ENCODE assay signal across 25 cellular contexts in genomic region chr3:48681974-48682610, GRCh38.
"Had no signal": no experiment of that assay in that cellular context is flagged by ENCODE, and none has a peak within 500 bp of the region (broad histone marks: within the 10 kb centered on the region; RNA-seq: fewer than 3 reads in every experiment).

No MANE protein-coding gene starts in this region.

- H3K27ac Mint-ChIP-seq: activated CD4-positive, alpha-beta memory T cell treated with anti-CD3 and anti-CD28 coated beads for 36 hours; activated CD4-positive, alpha-beta T cell treated with anti-CD3 and anti-CD28 coated beads, Interleukin-2, amount 10 ng/mL, durations not matched to agents 24 days and 14 days; activated CD8-positive, alpha-beta memory T cell treated with anti-CD3 and anti-CD28 coated beads, Interleukin-2, amount 10 ng/mL, durations not matched to agents 7 days and 5 days; activated naive CD8-positive, alpha-beta T cell treated with anti-CD3 and anti-CD28 coated beads for 36 hours had no signal

- H3K36me3 ChIP-seq: ovary had no signal

- H3K4me3 Mint-ChIP-seq: activated CD4-positive, alpha-beta memory T cell treated with anti-CD3 and anti-CD28 coated beads for 36 hours; activated CD4-positive, alpha-beta T cell treated with anti-CD3 and anti-CD28 coated beads, Interleukin-2, amount 10 ng/mL, durations not matched to agents 24 days and 14 days; activated CD8-positive, alpha-beta memory T cell treated with anti-CD3 and anti-CD28 coated beads, Interleukin-2, amount 10 ng/mL, durations not matched to agents 7 days and 5 days; activated naive CD8-positive, alpha-beta T cell treated with anti-CD3 and anti-CD28 coated beads for 36 hours; T-helper 1 cell treated with Interleukin-12 subunit alpha and Interleukin-12 subunit beta and Interleukin-4 antibody, amounts not matched to agents 30 μg/mL and 1 μg/mL, for 36 hours had no signal

- H3K9me3 Mint-ChIP-seq: activated CD4-positive, alpha-beta memory T cell treated with anti-CD3 and anti-CD28 coated beads for 36 hours; activated CD4-positive, alpha-beta T cell treated with anti-CD3 and anti-CD28 coated beads, Interleukin-2, amount 10 ng/mL, durations not matched to agents 24 days and 14 days; activated naive CD8-positive, alpha-beta T cell treated with anti-CD3 and anti-CD28 coated beads for 36 hours; brain; naive thymus-derived CD8-positive, alpha-beta T cell; T-helper 1 cell treated with Interleukin-12 subunit alpha and Interleukin-12 subunit beta and Interleukin-4 antibody, amounts not matched to agents 30 μg/mL and 1 μg/mL, for 36 hours had no signal

- H3K27ac ChIP-seq: left lung, lower lobe of right lung, neutrophil, ovary, psoas muscle, transverse colon had no signal

- H3K4me3 ChIP-seq: adrenal gland, coronary artery, left lung, lower lobe of right lung, ovary, psoas muscle, testis, transverse colon had no signal

- H3K27me3 ChIP-seq: adrenal gland, dorsolateral prefrontal cortex, left lung, neutrophil, ovary, testis, transverse colon had no signal

- H3K9me3 ChIP-seq: adrenal gland, left lung, lower lobe of right lung, neutrophil, ovary, psoas muscle, testis, transverse colon had no signal

- H3K27me3 Mint-ChIP-seq: activated CD4-positive, alpha-beta memory T cell treated with anti-CD3 and anti-CD28 coated beads for 36 hours; activated CD4-positive, alpha-beta T cell treated with anti-CD3 and anti-CD28 coated beads, Interleukin-2, amount 10 ng/mL, durations not matched to agents 24 days and 14 days; activated CD8-positive, alpha-beta memory T cell treated with anti-CD3 and anti-CD28 coated beads, Interleukin-2, amount 10 ng/mL, durations not matched to agents 7 days and 5 days; activated naive CD8-positive, alpha-beta T cell treated with anti-CD3 and anti-CD28 coated beads for 36 hours; naive thymus-derived CD8-positive, alpha-beta T cell had no signal

- DNase-seq: activated CD4-positive, alpha-beta memory T cell treated with anti-CD3 and anti-CD28 coated beads for 36 hours; activated CD4-positive, alpha-beta T cell treated with anti-CD3 and anti-CD28 coated beads, Interleukin-2, amount 10 ng/mL, durations not matched to agents 24 days and 14 days; activated CD4-positive, CD25-positive, alpha-beta regulatory T cell treated with anti-CD3 and anti-CD28 coated beads, Interleukin-2, amount 50 U/mL, for 72 hours; activated CD8-positive, alpha-beta memory T cell treated with anti-CD3 and anti-CD28 coated beads, Interleukin-2, amount 10 ng/mL, durations not matched to agents 7 days and 5 days; activated naive CD4-positive, alpha-beta T cell; activated naive CD8-positive, alpha-beta T cell treated with anti-CD3 and anti-CD28 coated beads for 36 hours; activated T-cell treated with anti-CD3 and anti-CD28 coated beads, Interleukin-2, amount 50 U/mL, for 48 hours; adrenal gland; dorsolateral prefrontal cortex; effector memory CD4-positive, alpha-beta T cell; left lung; lower lobe of right lung; mesenchymal stem cell; naive thymus-derived CD8-positive, alpha-beta T cell; ovary; psoas muscle; stimulated activated naive CD4-positive, alpha-beta T cell treated with Interleukin-2 at 50 U/mL for 16 hours; SW 1271; T-helper 9 cell; testis; transverse colon had no signal

- ATAC-seq: activated CD8-positive, alpha-beta memory T cell treated with anti-CD3 and anti-CD28 coated beads, Interleukin-2, amount 10 ng/mL, durations not matched to agents 7 days and 5 days; left lung; lower lobe of right lung; naive thymus-derived CD8-positive, alpha-beta T cell; psoas muscle had no signal
